8 cellular contexts compared by ENCODE assay signal in the genomic region with DNA sequence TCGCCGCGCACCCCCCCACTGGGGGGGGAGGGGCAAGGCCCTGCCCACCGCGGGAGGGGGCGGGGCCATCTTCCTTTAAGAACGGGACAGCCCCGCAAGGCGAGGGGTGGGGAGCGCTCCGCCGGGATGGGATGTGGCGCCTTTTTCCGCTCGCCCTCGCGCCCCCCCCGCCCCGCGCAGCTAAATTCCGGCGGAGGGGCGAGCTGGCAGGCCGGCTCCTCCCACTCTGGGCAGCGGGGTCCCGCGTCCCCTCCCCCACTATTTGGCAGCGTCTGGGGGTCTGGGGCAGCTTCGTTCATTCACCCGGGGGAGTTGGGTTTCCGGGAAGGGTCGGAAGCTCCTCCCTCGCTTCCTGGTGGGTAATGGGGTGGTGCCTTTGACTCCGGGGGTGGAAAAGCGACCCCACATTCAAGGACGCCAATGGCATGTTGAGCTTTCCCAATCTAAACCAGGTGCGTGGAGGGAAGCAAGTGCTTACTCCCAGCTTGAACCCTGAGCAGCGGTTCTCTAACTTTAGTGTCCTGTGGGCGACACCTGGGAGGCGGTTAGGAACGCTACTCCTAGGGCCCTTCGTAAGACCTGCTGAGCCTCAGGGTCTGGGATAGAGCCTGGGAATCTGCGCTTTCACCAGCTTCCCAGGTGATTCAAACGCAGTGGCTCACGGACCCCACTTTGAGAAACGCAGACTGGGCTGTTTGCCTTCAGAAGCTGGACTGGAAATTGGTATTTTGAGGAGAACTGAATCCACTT. TPM values are rescaled to one million over a fixed set of nuclear protein-coding genes. Genes with fewer than 3 reads are reported as not detected.
DNase-seq lines count a peak whose midpoint lies in the region; ATAC-seq and TF ChIP-seq lines count a peak whose summit lies in the region.

No MANE protein-coding gene starts in this region.

- intact Hi-C loops in colonic mucosa (cut with DNase I) = loop anchor here (10.0 kb wide), 1 partner anchor 126 kb away; no protein-coding TSS in a partner anchor

- peaks cover 78% of the 10 kb centered on the region for H3K4me1 ChIP-seq in CD4-positive, CD25-positive, alpha-beta regulatory T cell (ENCODE audit: control insufficient read depth, insufficient read depth, low read length, poor library complexity, severe bottlenecking)
- H3K4me1 ChIP-seq in colonic mucosa = peaks cover 4% of the 10 kb centered on the region

- H3K36me3 Mint-ChIP-seq in CD4-positive, CD25-positive, alpha-beta regulatory T cell = peaks cover 4% of the 10 kb centered on the region

- H3K9ac ChIP-seq in colonic mucosa (ENCODE audit: low read depth in 2 of 2, low read length in 2 of 2) = peak overlapping the region; percentile 76 to 98

- peak overlapping the region; percentile 91 to 95 (median 94) for H3K4me3 Mint-ChIP-seq in CD4-positive, CD25-positive, alpha-beta regulatory T cell

- peaks cover 0 to 2% (median 0%) of the 10 kb centered on the region in 7 donors for H3K9me3 Mint-ChIP-seq in CD4-positive, CD25-positive, alpha-beta regulatory T cell

- H3K4me1 Mint-ChIP-seq in CD4-positive, CD25-positive, alpha-beta regulatory T cell = peaks cover 33 to 70% (median 49%) of the 10 kb centered on the region in 4 donors

- peak; percentile 65 to 81 (median 66) for DNase-seq in CD4-positive, CD25-positive, alpha-beta regulatory T cell
- DNase-seq in NCI-H2196 (lab: John Stamatoyannopoulos, UW; ENCODE audit: unreplicated experiment) = peak; percentile 62
- DNase-seq in activated CD4-positive, alpha-beta T cell treated with anti-CD3 and anti-CD28 coated beads for 4 hours = peak; percentile 75 to 85
- peak; percentile 85 for DNase-seq in colonic mucosa
- DNase-seq in left lobe of liver (ENCODE audit: low spot score) = peak; percentile 48
- DNase-seq in stimulated activated CD4-positive, alpha-beta T cell treated with anti-CD3 and anti-CD28 coated beads, Interleukin-2, amount 100 ng/mL, for 48 hours = peak; percentile 71 to 78

- no peaks in the 10 kb centered on the region for H3K27me3 ChIP-seq in CD4-positive, CD25-positive, alpha-beta regulatory T cell (ENCODE audit: control insufficient read depth, insufficient read depth, low read length)
- H3K27me3 ChIP-seq in colonic mucosa = no peaks in the 10 kb centered on the region

- H3K27ac ChIP-seq in CD4-positive, CD25-positive, alpha-beta regulatory T cell (ENCODE audit: insufficient read depth, low read length, poor library complexity, severe bottlenecking) = peak overlapping the region; percentile 98
- peak overlapping the region; percentile 82 for H3K27ac ChIP-seq in colonic mucosa

- ATAC-seq in CD4-positive, CD25-positive, alpha-beta regulatory T cell (ENCODE audit: low read depth in 2 of 2) = peak; percentile 9 to 16
- peak; percentile 19 for ATAC-seq in GM21723 (IDR thresholded peaks at IDR 0.05; ENCODE audit: unreplicated experiment)
- ATAC-seq in left lobe of liver = peak; percentile 56
- no peak for ATAC-seq in GM19452 (IDR thresholded peaks at IDR 0.05; ENCODE audit: unreplicated experiment)

- TF ChIP-seq CTCF in colonic mucosa (IDR thresholded peaks at IDR 0.05) = no peak

- no peaks in the 10 kb centered on the region for H3K36me3 ChIP-seq in CD4-positive, CD25-positive, alpha-beta regulatory T cell (ENCODE audit: control insufficient read depth, insufficient read depth, low read length)
- no peaks in the 10 kb centered on the region for H3K36me3 ChIP-seq in colonic mucosa

- peak overlapping the region; percentile 92 to 94 (median 93) for H3K27ac Mint-ChIP-seq in CD4-positive, CD25-positive, alpha-beta regulatory T cell

- peak overlapping the region; percentile 96 for H3K4me3 ChIP-seq in CD4-positive, CD25-positive, alpha-beta regulatory T cell (ENCODE audit: low read depth, low read length)
- peak overlapping the region; percentile 69 for H3K4me3 ChIP-seq in colonic mucosa

- no peaks in the 10 kb centered on the region for H3K27me3 Mint-ChIP-seq in CD4-positive, CD25-positive, alpha-beta regulatory T cell

- H3K9me3 ChIP-seq in CD4-positive, CD25-positive, alpha-beta regulatory T cell (ENCODE audit: control insufficient read depth in 2 of 2, low read length in 2 of 2) = no peaks in the 10 kb centered on the region
- no peaks in the 10 kb centered on the region for H3K9me3 ChIP-seq in colonic mucosa

RNA-seq across cellular contexts. Expression of a gene that starts 0.9 kb away (rescaled TPM):
- 314 TPM for total RNA-seq in CD4-positive, CD25-positive, alpha-beta regulatory T cell
- 10 to 100 TPM; 15.0 to 28.3 (median 21.1) TPM for polyA plus RNA-seq in CD4-positive, CD25-positive, alpha-beta regulatory T cell
- total RNA-seq in colonic mucosa (10 to 100 TPM; 38.8 to 40.4 TPM), left lobe of liver (28.5 TPM)
